Comparison of ENCODE assay signal across 8 cellular contexts in the genomic region with DNA sequence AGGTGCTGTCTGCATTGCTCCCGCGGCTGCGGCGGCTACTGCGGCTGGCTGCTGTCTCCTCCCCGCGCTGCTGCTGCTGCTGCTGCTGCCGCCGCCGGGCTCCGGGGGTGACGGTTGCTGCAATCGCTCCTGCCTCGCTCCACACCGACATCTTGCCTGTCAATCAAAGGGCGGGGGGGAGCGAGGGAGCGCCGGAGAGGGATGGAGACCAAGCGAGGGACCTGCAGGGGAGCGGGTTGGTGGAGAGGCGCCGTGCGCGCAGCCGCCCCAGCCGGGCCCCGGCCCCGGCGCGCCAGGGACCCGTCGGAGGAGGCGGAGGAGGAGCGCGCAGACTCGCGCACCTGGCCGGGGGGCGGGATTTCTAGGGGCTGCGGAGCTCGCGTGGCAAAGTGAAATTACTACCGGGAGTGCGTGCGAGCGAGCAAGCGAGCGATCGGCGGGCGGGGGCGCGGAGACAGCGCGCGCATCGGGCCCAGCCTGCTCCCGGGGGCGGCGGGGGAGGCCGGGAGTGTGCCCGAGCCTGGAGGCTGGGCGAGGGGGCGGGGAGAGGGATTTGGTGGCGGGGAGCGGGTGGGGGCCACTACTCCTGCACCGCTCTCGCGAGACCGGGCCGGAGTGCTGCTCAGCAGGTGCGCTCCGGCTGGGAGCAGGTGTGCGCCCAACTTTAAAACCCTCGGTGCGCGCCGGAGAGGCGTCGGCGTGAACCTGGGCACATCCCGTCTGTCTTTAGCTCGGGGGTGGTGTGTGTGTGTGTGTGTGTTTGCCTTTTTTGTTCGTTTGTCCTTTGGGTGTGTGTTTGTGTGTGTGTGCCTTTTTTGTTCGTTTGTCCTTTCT. TPM values are rescaled to one million over a fixed set of nuclear protein-coding genes. Genes with fewer than 3 reads are reported as not detected.
DNase-seq lines count a peak whose midpoint lies in the region; ATAC-seq and TF ChIP-seq lines count a peak whose summit lies in the region.

A gene (minus strand): TSS at position 165 of the 834 bp plus-strand sequence. CDS start 735 bp downstream, outside the sequence.

- peaks cover 5% of the 10 kb centered on the region for H3K4me1 Mint-ChIP-seq in activated naive CD8-positive, alpha-beta T cell treated with anti-CD3 and anti-CD28 coated beads for 36 hours

- peaks cover 76% of the 10 kb centered on the region for H3K27me3 Mint-ChIP-seq in activated naive CD8-positive, alpha-beta T cell treated with anti-CD3 and anti-CD28 coated beads for 36 hours

- no peak within 1 kb of the TSS for H3K27ac ChIP-seq in BLaER1
- peak within 1 kb of the TSS; percentile 84 for H3K27ac ChIP-seq in HUES48 (ENCODE audit: low read depth, low read length)
- H3K27ac ChIP-seq in RWPE1 = no peak within 1 kb of the TSS; the same call in 1 of the 2 replicates
- no peak within 1 kb of the TSS for H3K27ac ChIP-seq in spleen

- TF ChIP-seq POLR2A in spleen (IDR thresholded peaks at IDR 0.05) = no peak

- peak within 1 kb of the TSS; percentile 77 for H3K4me3 ChIP-seq in BLaER1
- peak within 1 kb of the TSS; percentile 84 for H3K4me3 ChIP-seq in HUES48 (ENCODE audit: low read depth, low read length)
- peak within 1 kb of the TSS; percentile 76 for H3K4me3 ChIP-seq in iPS-15b (ENCODE audit: low read depth, low read length)
- peak within 1 kb of the TSS; percentile 13 to 69 (median 37) for H3K4me3 ChIP-seq in spleen

- H3K27ac Mint-ChIP-seq in activated naive CD8-positive, alpha-beta T cell treated with anti-CD3 and anti-CD28 coated beads for 36 hours = no peak within 1 kb of the TSS

- intact Hi-C loops in spleen (cut with DNase I; ENCODE audit: low total_unique reads) = no loop called here

- H3K9ac ChIP-seq in BLaER1 (peak within 1 kb of the TSS; percentile 39; the same call in 1 of the 2 replicates), HUES48 (ENCODE audit: low read depth, low read length) (peak within 1 kb of the TSS; percentile 73), iPS-15b (ENCODE audit: low read depth, low read length) (peak within 1 kb of the TSS; percentile 77)

- H3K4me1 ChIP-seq in BLaER1 (no peaks in the 10 kb centered on the region), HUES48 (ENCODE audit: control insufficient read depth, insufficient read depth, low read length) (no peaks in the 10 kb centered on the region; the same call in 1 of the 2 replicates), iPS-15b (ENCODE audit: control insufficient read depth, insufficient read depth, low read length) (peaks cover 2% of the 10 kb centered on the region), spleen (peaks cover 0 to 15% (median 9%) of the 10 kb centered on the region in 6 donors)

- TF ChIP-seq CTCF in RWPE1 (conservative IDR thresholded peaks at IDR 0.05; ENCODE audit: low read depth) = no peak
- no peak for TF ChIP-seq CTCF in spleen (IDR thresholded peaks at IDR 0.05 in 8 of 11, conservative IDR thresholded peaks at IDR 0.05 in 3 of 11)

- CTCF ChIA-PET in RWPE1 (lab: Yijun Ruan, JAX) = no interaction called here

- peaks cover 2% of the 10 kb centered on the region for H3K36me3 Mint-ChIP-seq in activated naive CD8-positive, alpha-beta T cell treated with anti-CD3 and anti-CD28 coated beads for 36 hours

- H3K27me3 ChIP-seq in BLaER1 (peaks cover 59% of the 10 kb centered on the region), HUES48 (ENCODE audit: control insufficient read depth, insufficient read depth, low read length) (peaks cover 21% of the 10 kb centered on the region; the same call in 1 of the 2 replicates), iPS-15b (ENCODE audit: control insufficient read depth, insufficient read depth, low read length) (peaks cover 11% of the 10 kb centered on the region), spleen (replicated peaks in 1 of 7) (peaks cover 0 to 66% (median 38%) of the 10 kb centered on the region in 7 donors)

- WGBS in spleen, 5 donors = 1 to 3% (median 1%) methylated on average over 36 to 86 of the region's 86 CpGs

- POLR2A ChIA-PET in RWPE1 (lab: Yijun Ruan, JAX; ENCODE audit: low non-redundant PET) = interaction anchor here (0.8 kb wide), 1 partner anchor 47 kb away, joined by 4 read pairs; a partner anchor contains a TSS

- peak within 1 kb of the TSS; percentile 83 for H3K4me3 Mint-ChIP-seq in activated naive CD8-positive, alpha-beta T cell treated with anti-CD3 and anti-CD28 coated beads for 36 hours

- peaks cover 8% of the 10 kb centered on the region; the same call in 1 of the 2 replicates for H4K20me1 ChIP-seq in BLaER1

- H3K9me3 ChIP-seq in BLaER1 (peaks cover 30% of the 10 kb centered on the region), HUES48 (ENCODE audit: control insufficient read depth, insufficient read depth, low read length) (no peaks in the 10 kb centered on the region), iPS-15b (ENCODE audit: control insufficient read depth, insufficient read depth, low read length) (no peaks in the 10 kb centered on the region), spleen (peaks cover 0 to 29% (median 21%) of the 10 kb centered on the region in 8 donors)

- H3K36me3 ChIP-seq in BLaER1 = no peaks in the 10 kb centered on the region
- no peaks in the 10 kb centered on the region for H3K36me3 ChIP-seq in HUES48 (ENCODE audit: control insufficient read depth, insufficient read depth, low read length)
- H3K36me3 ChIP-seq in iPS-15b (ENCODE audit: control insufficient read depth, insufficient read depth, low read length) = no peaks in the 10 kb centered on the region
- no peaks in the 10 kb centered on the region for H3K36me3 ChIP-seq in spleen

- peak within 1 kb of the TSS; percentile 83 for H3K4me2 ChIP-seq in BLaER1

- DNase-seq in RWPE1 (ENCODE audit: low spot score) (peak; percentile 77), spleen (no peak)
- DNase-seq in activated naive CD8-positive, alpha-beta T cell treated with anti-CD3 and anti-CD28 coated beads for 36 hours = peak; percentile 79
- no peak for DNase-seq in NK-92 treated with Interleukin-12 subunit alpha and Interleukin-12 subunit beta, amount 100 ng/mL, for 24 hours (lab: John Stamatoyannopoulos, UW)

- peak; percentile 85 for ATAC-seq in GM19372 (IDR thresholded peaks at IDR 0.05; ENCODE audit: low read depth, unreplicated experiment)

- peaks cover 6% of the 10 kb centered on the region for H3K9me3 Mint-ChIP-seq in activated naive CD8-positive, alpha-beta T cell treated with anti-CD3 and anti-CD28 coated beads for 36 hours

RNA-seq across cellular contexts. Expression of the gene that starts here (rescaled TPM):
- total RNA-seq in activated naive CD8-positive, alpha-beta T cell treated with anti-CD3 and anti-CD28 coated beads for 36 hours = not detected
- under 1 TPM in 3 of 7 donors, not detected in 4; 0.03 to 0.09 (median 0.07) TPM for total RNA-seq in spleen
- under 1 TPM; under 0.01 to 0.02 (median under 0.01) TPM for polyA plus RNA-seq in spleen

Comparison
In these comparisons a context has a peak if more than half of its experiments do, and no peak if none do; other contexts are left out.
1. Peak in DNase-seq in activated naive CD8-positive, alpha-beta T cell treated with anti-CD3 and anti-CD28 coated beads for 36 hours; RNA of the gene not detected or under 1 TPM.